In the genomic region with DNA sequence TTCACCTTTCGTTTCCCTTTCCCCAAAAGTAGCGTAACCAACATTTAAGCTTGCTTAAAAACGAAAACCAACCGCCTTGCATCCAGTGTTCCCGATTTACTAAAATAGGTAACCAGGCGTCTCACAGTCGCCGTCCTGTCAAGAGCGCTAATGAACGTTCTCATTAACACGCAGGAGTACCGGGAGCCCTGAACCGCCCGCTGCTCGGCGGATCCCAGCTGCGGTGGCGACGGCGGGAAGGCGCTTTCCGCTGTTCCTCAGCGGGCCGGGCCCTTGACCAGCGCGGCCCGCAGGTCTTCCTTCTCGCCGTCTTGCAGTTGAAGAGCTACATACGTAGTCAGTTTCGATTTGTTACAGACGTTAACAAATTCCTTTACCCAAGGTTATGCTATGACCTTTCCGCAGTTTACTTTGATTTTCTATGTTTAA, we compare ENCODE assay signal across 8 cellular contexts. TPM values are rescaled to one million over a fixed set of nuclear protein-coding genes. Genes with fewer than 3 reads are reported as not detected.
DNase-seq lines count a peak whose midpoint lies in the region; ATAC-seq and TF ChIP-seq lines count a peak whose summit lies in the region.

No MANE protein-coding gene starts in this region.

- no peak overlapping the region for H3K27ac Mint-ChIP-seq in stimulated activated naive CD8-positive, alpha-beta T cell treated with anti-CD3 and anti-CD28 coated beads, Interleukin-15, Interleukin-2, amounts not matched to agents 100 ng/mL and 50 ng/mL, for 24 hours

- TF ChIP-seq CTCF in astrocyte of the spinal cord (IDR thresholded peaks at IDR 0.05; ENCODE audit: low read depth, low read length) (no peak), lower lobe of right lung (IDR thresholded peaks at IDR 0.05) (no peak)

- H3K36me3 Mint-ChIP-seq in stimulated activated naive CD8-positive, alpha-beta T cell treated with anti-CD3 and anti-CD28 coated beads, Interleukin-15, Interleukin-2, amounts not matched to agents 100 ng/mL and 50 ng/mL, for 24 hours (ENCODE audit: low read depth) = no peaks in the 10 kb centered on the region

- no peak for DNase-seq in stimulated activated naive CD8-positive, alpha-beta T cell treated with anti-CD3 and anti-CD28 coated beads, Interleukin-15, Interleukin-2, amounts not matched to agents 100 U/mL and 50 U/mL, for 24 hours
- DNase-seq in astrocyte of the spinal cord (ENCODE audit: low read depth, low spot score) = peak; percentile 18
- DNase-seq in lower lobe of right lung = no peak
- DNase-seq in DMS79 treated with DMSO at 0.1 percent for 48 hours (lab: John Stamatoyannopoulos, UW) = no peak
- no peak for DNase-seq in NCI-H1417 treated with DMSO at 0.1 percent for 48 hours (lab: John Stamatoyannopoulos, UW)

- H3K9me3 Mint-ChIP-seq in stimulated activated naive CD8-positive, alpha-beta T cell treated with anti-CD3 and anti-CD28 coated beads, Interleukin-15, Interleukin-2, amounts not matched to agents 100 ng/mL and 50 ng/mL, for 24 hours = no peaks in the 10 kb centered on the region

- H3K4me1 Mint-ChIP-seq in stimulated activated naive CD8-positive, alpha-beta T cell treated with anti-CD3 and anti-CD28 coated beads, Interleukin-15, Interleukin-2, amounts not matched to agents 100 ng/mL and 50 ng/mL, for 24 hours (ENCODE audit: low read depth) = peaks cover 19% of the 10 kb centered on the region

- peaks cover 25% of the 10 kb centered on the region for H3K4me1 ChIP-seq in lower lobe of right lung

- peaks cover 69% of the 10 kb centered on the region for H3K27me3 Mint-ChIP-seq in stimulated activated naive CD8-positive, alpha-beta T cell treated with anti-CD3 and anti-CD28 coated beads, Interleukin-15, Interleukin-2, amounts not matched to agents 100 ng/mL and 50 ng/mL, for 24 hours

- H3K4me3 Mint-ChIP-seq in stimulated activated naive CD8-positive, alpha-beta T cell treated with anti-CD3 and anti-CD28 coated beads, Interleukin-15, Interleukin-2, amounts not matched to agents 100 ng/mL and 50 ng/mL, for 24 hours = peak overlapping the region; percentile 69

- no peak for ATAC-seq in stimulated activated naive CD8-positive, alpha-beta T cell treated with anti-CD3 and anti-CD28 coated beads, Interleukin-15, Interleukin-2, amounts not matched to agents 100 U/mL and 50 U/mL, for 24 hours
- ATAC-seq in lower lobe of right lung = peak in 1 of 2 donors; percentile 43
- ATAC-seq in GM19397 (IDR thresholded peaks at IDR 0.05; ENCODE audit: unreplicated experiment) = no peak
- no peak for ATAC-seq in GM21515 (IDR thresholded peaks at IDR 0.05; ENCODE audit: unreplicated experiment)

- intact Hi-C loops in lower lobe of right lung (cut with DNase I) = no loop called here

- no peaks in the 10 kb centered on the region for H3K36me3 ChIP-seq in lower lobe of right lung

- peaks cover 90% of the 10 kb centered on the region for H3K27me3 ChIP-seq in lower lobe of right lung (ENCODE audit: low read depth)

- H3K9me3 ChIP-seq in lower lobe of right lung = no peaks in the 10 kb centered on the region

- H3K27ac ChIP-seq in lower lobe of right lung = no peak overlapping the region

- in situ Hi-C loops in astrocyte of the spinal cord (cut with HindIII; ENCODE audit: low sequenced_read_pairs) = no loop called here

- peak overlapping the region; percentile 12 for H3K4me3 ChIP-seq in astrocyte of the spinal cord (ENCODE audit: low read depth, low read length)
- H3K4me3 ChIP-seq in lower lobe of right lung = peak overlapping the region; percentile 53

RNA-seq across cellular contexts. Expression of a gene that starts 2.0 kb away (rescaled TPM):
- 0.59 TPM for total RNA-seq in lower lobe of right lung

RNA-seq across cellular contexts. Expression of a gene that starts 46.2 kb away (rescaled TPM):
- total RNA-seq in lower lobe of right lung = not detected
